In the genomic region with DNA sequence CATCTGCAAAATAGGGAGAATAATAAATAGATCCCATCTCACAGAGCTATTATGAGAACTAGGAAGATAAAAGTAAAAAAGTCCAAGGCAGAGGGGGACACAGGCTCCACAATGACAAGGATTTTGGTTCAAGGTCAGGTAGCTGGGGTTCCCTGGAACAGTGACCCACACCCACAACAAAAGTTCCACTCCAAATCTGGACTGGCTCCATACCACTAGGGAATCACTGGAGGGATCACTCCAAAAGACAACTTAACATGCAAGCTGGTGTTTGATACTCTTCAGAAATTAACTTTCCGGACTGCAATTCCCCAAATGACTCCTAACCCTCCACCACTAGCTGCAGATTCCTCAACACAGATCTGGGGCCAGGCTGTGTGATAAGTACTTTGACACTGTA, we compare ENCODE assay signal across 19 cellular contexts. TPM values are rescaled to one million over a fixed set of nuclear protein-coding genes. Genes with fewer than 3 reads are reported as not detected.
DNase-seq lines count a peak whose midpoint lies in the region; ATAC-seq and TF ChIP-seq lines count a peak whose summit lies in the region.
"Had no signal": no experiment of that assay in that cellular context is flagged by ENCODE, and none has a peak within 500 bp of the region (broad histone marks: within the 10 kb centered on the region; RNA-seq: fewer than 3 reads in every experiment).

No MANE protein-coding gene starts in this region.

- TF ChIP-seq POLR2A in esophagus muscularis mucosa (IDR thresholded peaks at IDR 0.05; ENCODE audit: low read depth), result no peak
- TF ChIP-seq POLR2A in tibial nerve (IDR thresholded peaks at IDR 0.05), result no peak

- H3K4me1 ChIP-seq in esophagus muscularis mucosa (peaks cover 73 to 94% (median 89%) of the 10 kb centered on the region in 4 donors), tibial nerve (peaks cover 5 to 81% (median 51%) of the 10 kb centered on the region in 4 donors)

- no peak for ATAC-seq in activated T-cell treated with anti-CD3 and anti-CD28 coated beads, Interleukin-2, amount 50 U/mL, for 4 hours
- ATAC-seq in HG03442 (IDR thresholded peaks at IDR 0.05; ENCODE audit: unreplicated experiment), result no peak
- ATAC-seq: left colon had no signal

- H3K27me3 ChIP-seq in esophagus muscularis mucosa, result no peaks in the 10 kb centered on the region
- no peaks in the 10 kb centered on the region for H3K27me3 ChIP-seq in tibial nerve

- H3K4me3 Mint-ChIP-seq in activated T-cell treated with anti-CD3 and anti-CD28 coated beads, Interleukin-2, amount 50 U/mL, for 24 hours, result no peak overlapping the region
- no peak overlapping the region for H3K4me3 Mint-ChIP-seq in activated T-cell treated with anti-CD3 and anti-CD28 coated beads, Interleukin-2, amount 50 U/mL, for 4 hours
- no peak overlapping the region for H3K4me3 Mint-ChIP-seq in activated T-helper 1 cell treated with anti-CD3 and anti-CD28 coated beads, Interleukin-12 subunit alpha, Interleukin-12 subunit beta, Interleukin-2, Interleukin-4 antibody, amounts not matched to agents 30 ng/mL and 10 ng/mL and 1 ng/mL, durations not matched to agents 14 hours and 24 hours and 36 hours

- H3K4me1 Mint-ChIP-seq in activated T-cell treated with anti-CD3 and anti-CD28 coated beads, Interleukin-2, amount 50 U/mL, for 24 hours (ENCODE audit: low read depth), result peaks cover 60% of the 10 kb centered on the region
- peaks cover 43% of the 10 kb centered on the region for H3K4me1 Mint-ChIP-seq in activated T-cell treated with anti-CD3 and anti-CD28 coated beads, Interleukin-2, amount 50 U/mL, for 4 hours (ENCODE audit: low read depth)
- H3K4me1 Mint-ChIP-seq in activated T-helper 1 cell treated with anti-CD3 and anti-CD28 coated beads, Interleukin-12 subunit alpha, Interleukin-12 subunit beta, Interleukin-2, Interleukin-4 antibody, amounts not matched to agents 30 ng/mL and 10 ng/mL and 1 ng/mL, durations not matched to agents 14 hours and 24 hours and 36 hours (ENCODE audit: low read depth), result peaks cover 32% of the 10 kb centered on the region

- no peaks in the 10 kb centered on the region for H3K36me3 ChIP-seq in esophagus muscularis mucosa
- H3K36me3 ChIP-seq in tibial nerve, result no peaks in the 10 kb centered on the region
- H3K36me3 ChIP-seq: thoracic aorta had no signal

- H3K4me3 ChIP-seq in esophagus muscularis mucosa (no peak overlapping the region), tibial nerve (no peak overlapping the region)
- H3K4me3 ChIP-seq: SK-N-MC, thoracic aorta had no signal

- TF ChIP-seq CTCF in esophagus muscularis mucosa (IDR thresholded peaks at IDR 0.05) (no peak), tibial nerve (IDR thresholded peaks at IDR 0.05) (no peak)

- TF ChIP-seq EP300 in esophagus muscularis mucosa (IDR thresholded peaks at IDR 0.05), result no peak
- TF ChIP-seq EP300 in tibial nerve (IDR thresholded peaks at IDR 0.05), result no peak

- 54% methylated on average over 1 of the region's 1 CpG for WGBS in esophagus muscularis mucosa
- WGBS in tibial nerve, 2 donors, result 73 to 83% methylated on average over 1 of the region's 1 CpG

- H3K27me3 Mint-ChIP-seq in activated T-cell treated with anti-CD3 and anti-CD28 coated beads, Interleukin-2, amount 50 U/mL, for 24 hours, result no peaks in the 10 kb centered on the region
- no peaks in the 10 kb centered on the region for H3K27me3 Mint-ChIP-seq in activated T-cell treated with anti-CD3 and anti-CD28 coated beads, Interleukin-2, amount 50 U/mL, for 4 hours (ENCODE audit: low read depth)
- no peaks in the 10 kb centered on the region for H3K27me3 Mint-ChIP-seq in activated T-helper 1 cell treated with anti-CD3 and anti-CD28 coated beads, Interleukin-12 subunit alpha, Interleukin-12 subunit beta, Interleukin-2, Interleukin-4 antibody, amounts not matched to agents 30 ng/mL and 10 ng/mL and 1 ng/mL, durations not matched to agents 14 hours and 24 hours and 36 hours (ENCODE audit: insufficient read depth)

- peaks cover 10% of the 10 kb centered on the region for H3K36me3 Mint-ChIP-seq in activated T-cell treated with anti-CD3 and anti-CD28 coated beads, Interleukin-2, amount 50 U/mL, for 24 hours (ENCODE audit: low read depth)
- peaks cover 2% of the 10 kb centered on the region for H3K36me3 Mint-ChIP-seq in activated T-cell treated with anti-CD3 and anti-CD28 coated beads, Interleukin-2, amount 50 U/mL, for 4 hours (ENCODE audit: insufficient read depth)
- H3K36me3 Mint-ChIP-seq in activated T-helper 1 cell treated with anti-CD3 and anti-CD28 coated beads, Interleukin-12 subunit alpha, Interleukin-12 subunit beta, Interleukin-2, Interleukin-4 antibody, amounts not matched to agents 30 ng/mL and 10 ng/mL and 1 ng/mL, durations not matched to agents 14 hours and 24 hours and 36 hours (ENCODE audit: low read depth), result peaks cover 2% of the 10 kb centered on the region

- DNase-seq in activated T-cell treated with anti-CD3 and anti-CD28 coated beads, Interleukin-2, amount 50 U/mL, for 24 hours, result no peak
- DNase-seq in activated T-cell treated with anti-CD3 and anti-CD28 coated beads, Interleukin-2, amount 50 U/mL, for 4 hours, result no peak
- DNase-seq in activated T-helper 1 cell treated with anti-CD3 and anti-CD28 coated beads, Interleukin-12 subunit alpha, Interleukin-12 subunit beta, Interleukin-2, Interleukin-4 antibody, amounts not matched to agents 30 ng/mL and 10 ng/mL and 1 ng/mL, durations not matched to agents 14 hours and 24 hours and 36 hours (ENCODE audit: low spot score), result no peak
- DNase-seq in esophagus muscularis mucosa (ENCODE audit: extremely low spot score) (no peak), tibial nerve (ENCODE audit: low spot score in 2 of 2) (no peak), T1000 (lab: John Stamatoyannopoulos, UW) (no peak)
- no peak for DNase-seq in stimulated activated CD4-positive, alpha-beta T cell treated with anti-CD3 and anti-CD28 coated beads, Interleukin-4, amount 100 ng/mL, for 24 hours
- DNase-seq: 8988T; activated CD4-positive, alpha-beta T cell treated with anti-CD3 and anti-CD28 coated beads, Interleukin-2, amount 50 U/mL, for 1 hour; activated T-cell treated with anti-CD3 and anti-CD28 coated beads, Interleukin-2, amount 50 U/mL, for 48 hours; DMS79 treated with DMSO at 0.1 percent for 48 hours; H7; left colon; NCI-H1092 treated with DMSO at 0.1 percent for 48 hours; NCI-H526 treated with DMSO at 0.1 percent for 48 hours; stimulated activated CD4-positive, alpha-beta T cell treated with anti-CD3 and anti-CD28 coated beads, Interleukin-2, amount 100 ng/mL, for 48 hours had no signal

- H3K27ac ChIP-seq in esophagus muscularis mucosa (replicated peaks in 1 of 4), result peak overlapping the region; percentile 63 to 91 (median 72)
- H3K27ac ChIP-seq in tibial nerve, result peak overlapping the region in 3 of 4 donors; percentile 64 to 82 (median 77)
- H3K27ac ChIP-seq: SK-N-MC, thoracic aorta had no signal

- H3K27ac Mint-ChIP-seq in activated T-cell treated with anti-CD3 and anti-CD28 coated beads, Interleukin-2, amount 50 U/mL, for 24 hours, result peak overlapping the region; percentile 10
- H3K27ac Mint-ChIP-seq in activated T-helper 1 cell treated with anti-CD3 and anti-CD28 coated beads, Interleukin-12 subunit alpha, Interleukin-12 subunit beta, Interleukin-2, Interleukin-4 antibody, amounts not matched to agents 30 ng/mL and 10 ng/mL and 1 ng/mL, durations not matched to agents 14 hours and 24 hours and 36 hours, result peak overlapping the region; percentile 22

- intact Hi-C loops in activated T-helper 1 cell treated with anti-CD3 and anti-CD28 coated beads, Interleukin-12 subunit alpha, Interleukin-12 subunit beta, Interleukin-2, Interleukin-4 antibody, amounts not matched to agents 30 ng/mL and 10 ng/mL and 1 ng/mL, durations not matched to agents 14 hours and 24 hours and 36 hours (cut with micrococcal nuclease), result no loop called here
- intact Hi-C loops in esophagus muscularis mucosa (cut with DNase I), result no loop called here

- no peaks in the 10 kb centered on the region for H3K9me3 Mint-ChIP-seq in activated T-cell treated with anti-CD3 and anti-CD28 coated beads, Interleukin-2, amount 50 U/mL, for 24 hours
- no peaks in the 10 kb centered on the region for H3K9me3 Mint-ChIP-seq in activated T-cell treated with anti-CD3 and anti-CD28 coated beads, Interleukin-2, amount 50 U/mL, for 4 hours
- H3K9me3 Mint-ChIP-seq in activated T-helper 1 cell treated with anti-CD3 and anti-CD28 coated beads, Interleukin-12 subunit alpha, Interleukin-12 subunit beta, Interleukin-2, Interleukin-4 antibody, amounts not matched to agents 30 ng/mL and 10 ng/mL and 1 ng/mL, durations not matched to agents 14 hours and 24 hours and 36 hours, result no peaks in the 10 kb centered on the region

- H3K9me3 ChIP-seq in esophagus muscularis mucosa, result no peaks in the 10 kb centered on the region
- no peaks in the 10 kb centered on the region for H3K9me3 ChIP-seq in tibial nerve
- H3K9me3 ChIP-seq: thoracic aorta had no signal

RNA-seq across cellular contexts. Expression of a gene that starts 54.9 kb away (rescaled TPM):
- total RNA-seq in activated T-cell treated with anti-CD3 and anti-CD28 coated beads, Interleukin-2, amount 50 U/mL, for 4 hours, result 10 to 100 TPM; 49.4 to 59.7 (median 59.1) TPM
- 71.0 and 77.3 TPM in 2 replicates for total RNA-seq in activated T-helper 1 cell treated with anti-CD3 and anti-CD28 coated beads, Interleukin-12 subunit alpha, Interleukin-12 subunit beta, Interleukin-2, Interleukin-4 antibody, amounts not matched to agents 30 ng/mL and 10 ng/mL and 1 ng/mL, durations not matched to agents 14 hours and 24 hours and 36 hours
- total RNA-seq in esophagus muscularis mucosa (100 to 1,000 TPM; 108 to 221 (median 138) TPM), tibial nerve (100 to 1,000 TPM in 1 of 4 donors, 10 to 100 TPM in 3; 67.4 to 121 (median 92.5) TPM)
